Comparison of ENCODE assay signal across 10 cellular contexts in the genomic region with DNA sequence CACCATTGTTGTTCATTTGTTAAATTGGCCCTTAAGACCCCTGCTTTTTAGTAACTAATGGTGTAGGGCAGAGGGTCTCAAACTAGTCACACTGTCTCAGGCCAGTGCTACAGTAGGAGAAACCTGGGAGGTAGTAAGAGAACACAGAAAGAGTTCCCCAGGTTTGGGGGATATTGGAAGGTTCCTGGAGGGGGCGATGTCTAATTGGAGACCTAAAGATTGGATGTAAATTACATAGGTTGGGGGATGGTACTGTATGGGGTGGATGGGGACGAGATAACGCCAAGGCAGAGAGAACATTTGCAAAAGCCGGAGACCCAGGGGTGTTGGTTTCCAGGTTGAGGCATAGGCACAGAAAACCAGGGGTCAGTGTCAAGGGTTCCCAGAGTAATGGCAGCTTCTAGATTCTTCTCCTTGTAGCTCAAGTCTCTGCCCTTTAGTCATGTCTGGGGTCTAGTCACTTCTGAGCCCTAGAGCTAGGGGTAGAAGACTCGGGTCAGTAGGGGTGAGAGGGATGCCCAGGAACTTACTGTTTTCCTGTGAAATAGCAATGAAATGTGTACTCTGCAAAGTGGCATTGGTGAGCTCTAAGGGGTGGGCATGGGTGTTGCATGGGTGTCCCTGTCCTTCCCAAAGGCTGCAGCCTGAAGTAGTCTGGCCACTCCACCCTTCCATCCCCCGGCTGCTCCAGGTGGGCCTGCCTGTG. TPM values are rescaled to one million over a fixed set of nuclear protein-coding genes. Genes with fewer than 3 reads are reported as not detected.
DNase-seq lines count a peak whose midpoint lies in the region; ATAC-seq and TF ChIP-seq lines count a peak whose summit lies in the region.
"Had no signal": no experiment of that assay in that cellular context is flagged by ENCODE, and none has a peak within 500 bp of the region (broad histone marks: within the 10 kb centered on the region; RNA-seq: fewer than 3 reads in every experiment).

No MANE protein-coding gene starts in this region.

- peaks cover 97% of the 10 kb centered on the region for H4K20me1 ChIP-seq in neural progenitor cell (ENCODE audit: low read depth)

- H3K4me1 Mint-ChIP-seq in CD4-positive, alpha-beta T cell (ENCODE audit: low read depth): peaks cover 92% of the 10 kb centered on the region
- peaks cover 35% of the 10 kb centered on the region for H3K4me1 Mint-ChIP-seq in neural progenitor cell

- no peaks in the 10 kb centered on the region for H3K27me3 Mint-ChIP-seq in CD4-positive, alpha-beta T cell
- peaks cover 10% of the 10 kb centered on the region for H3K27me3 Mint-ChIP-seq in neural progenitor cell (ENCODE audit: insufficient read depth, low read depth)

- peaks cover 60% of the 10 kb centered on the region for H3K4me1 ChIP-seq in neural progenitor cell

- CTCF ChIA-PET in CD4-positive, alpha-beta T cell (lab: Charles Lee): no interaction called here

- ATAC-seq in CD4-positive, alpha-beta T cell (ENCODE audit: poor library complexity): no peak
- ATAC-seq in HG03095 (IDR thresholded peaks at IDR 0.05; ENCODE audit: unreplicated experiment) (no peak), HG02623 (IDR thresholded peaks at IDR 0.05; ENCODE audit: unreplicated experiment) (no peak)

- H3K4me2 ChIP-seq in neural progenitor cell: peak overlapping the region; percentile 62

- H3K9me3 Mint-ChIP-seq in CD4-positive, alpha-beta T cell: no peaks in the 10 kb centered on the region
- no peaks in the 10 kb centered on the region for H3K9me3 Mint-ChIP-seq in neural progenitor cell

- TF ChIP-seq CTCF in CD4-positive, alpha-beta T cell (IDR thresholded peaks at IDR 0.05): no peak
- TF ChIP-seq CTCF in choroid plexus epithelial cell (conservative IDR thresholded peaks at IDR 0.05; ENCODE audit: low read depth, low read length) (peak; percentile 6), neural progenitor cell (IDR thresholded peaks at IDR 0.05) (peak; percentile 27)

- H3K9me3 ChIP-seq in CD4-positive, alpha-beta T cell (ENCODE audit: control insufficient read depth, low read length): no peaks in the 10 kb centered on the region
- no peaks in the 10 kb centered on the region for H3K9me3 ChIP-seq in neural progenitor cell (ENCODE audit: low read depth)
- H3K9me3 ChIP-seq: ovary, testis had no signal

- H3K4me3 Mint-ChIP-seq in CD4-positive, alpha-beta T cell: no peak overlapping the region
- peak overlapping the region; percentile 19 for H3K4me3 Mint-ChIP-seq in neural progenitor cell

- no peak for DNase-seq in CD4-positive, alpha-beta T cell
- peak; percentile 69 for DNase-seq in NCI-H69 (lab: John Stamatoyannopoulos, UW)
- DNase-seq in choroid plexus epithelial cell (ENCODE audit: low read depth): no peak
- DNase-seq in neural progenitor cell (ENCODE audit: low spot score): no peak
- DNase-seq in iPS-NIHi11 (ENCODE audit: low spot score): no peak
- no peak for DNase-seq in activated CD4-positive, alpha-beta T cell treated with anti-CD3 and anti-CD28 coated beads for 1 hour
- DNase-seq: testis had no signal

- no peak overlapping the region for H2AFZ ChIP-seq in neural progenitor cell (replicated peaks)

- H3K27me3 ChIP-seq in CD4-positive, alpha-beta T cell (ENCODE audit: control insufficient read depth, insufficient read depth, low read length): no peaks in the 10 kb centered on the region
- no peaks in the 10 kb centered on the region for H3K27me3 ChIP-seq in neural progenitor cell
- H3K27me3 ChIP-seq: ovary, testis had no signal

- POLR2A ChIA-PET in CD4-positive, alpha-beta T cell (lab: Charles Lee): interaction anchor here (1.0 to 3.6 kb wide), 2 partner anchors 17 to 20 kb away, joined by 3 to 18 read pairs; no protein-coding TSS in a partner anchor

- H3K4me3 ChIP-seq in choroid plexus epithelial cell (ENCODE audit: low read depth, low read length) (no peak overlapping the region), neural progenitor cell (peak overlapping the region; percentile 14)
- H3K4me3 ChIP-seq: ovary, testis had no signal

- intact Hi-C loops in CD4-positive, alpha-beta T cell (cut with DNase I, micrococcal nuclease): no loop called here

- no peak overlapping the region for H3K9ac ChIP-seq in neural progenitor cell

- H3K36me3 Mint-ChIP-seq in CD4-positive, alpha-beta T cell (ENCODE audit: low read depth): peaks cover 10% of the 10 kb centered on the region
- peaks cover 16% of the 10 kb centered on the region for H3K36me3 Mint-ChIP-seq in neural progenitor cell

- H3K79me2 ChIP-seq in neural progenitor cell (ENCODE audit: low read depth): peaks cover 49% of the 10 kb centered on the region

- H3K27ac Mint-ChIP-seq in CD4-positive, alpha-beta T cell: peak overlapping the region; percentile 82
- no peak overlapping the region for H3K27ac Mint-ChIP-seq in neural progenitor cell

- peaks cover 39% of the 10 kb centered on the region for H3F3A ChIP-seq in neural progenitor cell (ENCODE audit: low read depth)

- no peaks in the 10 kb centered on the region for H3K36me3 ChIP-seq in neural progenitor cell

- peak overlapping the region; percentile 29 for H3K27ac ChIP-seq in CD4-positive, alpha-beta T cell (ENCODE audit: low read depth, low read length)
- H3K27ac ChIP-seq in neural progenitor cell: peak overlapping the region; percentile 42
- H3K27ac ChIP-seq: ovary, testis had no signal

RNA-seq across cellular contexts. Expression of gene PLEKHG3, which starts 21.8 kb away (rescaled TPM):
- total RNA-seq in CD4-positive, alpha-beta T cell: 10 to 100 TPM; 12.1 to 13.3 TPM
- 12.6 and 50.0 TPM in 2 replicates for total RNA-seq in neural progenitor cell (ENCODE audit: low replicate concordance)
